ENCODE assay signal across 8 cellular contexts in the genomic region with DNA sequence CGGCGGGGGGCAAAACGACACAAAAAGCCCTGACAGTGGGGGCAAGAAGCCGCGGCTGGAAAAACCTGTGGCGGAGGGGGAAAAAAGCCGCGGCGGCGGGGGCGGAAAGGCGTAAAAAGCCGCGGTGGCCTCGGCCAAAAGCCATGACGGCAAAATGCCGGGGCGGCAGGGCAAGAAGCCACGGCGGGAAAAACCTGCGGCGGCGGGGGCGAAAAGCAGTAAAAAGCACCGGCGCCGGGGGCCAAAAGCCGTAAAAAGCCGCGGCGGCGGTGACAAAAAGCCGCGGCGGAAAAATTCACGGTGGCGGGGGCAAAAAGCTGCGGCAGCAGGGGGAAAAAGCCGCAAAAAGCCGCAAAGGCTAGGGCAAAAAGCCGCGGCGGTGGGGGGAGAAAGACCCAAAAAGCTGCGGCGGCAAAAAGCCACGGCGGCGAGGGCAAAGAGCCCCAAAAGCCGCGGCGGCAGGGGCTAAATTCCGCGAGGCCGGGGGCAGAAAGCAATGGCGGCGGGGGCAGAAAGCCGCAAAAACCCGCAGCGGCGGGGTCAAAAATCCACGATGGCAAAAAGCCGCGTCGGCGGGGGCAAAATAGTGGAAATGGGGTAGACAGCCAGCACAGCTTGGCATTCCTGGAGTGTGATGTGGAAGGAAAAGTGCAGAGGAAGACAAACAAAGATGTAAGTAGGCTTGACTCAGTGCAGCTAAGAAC.
DNase-seq lines count a peak whose midpoint lies in the region; TF ChIP-seq lines count a peak whose summit lies in the region.
"Not testable (repeated sequence)": the region's sequence is repeated elsewhere in the genome, so short reads cannot be mapped to it uniquely, and the experiment has no call there.

No MANE protein-coding gene starts in this region.

- not testable (repeated sequence) for H3K36me3 ChIP-seq in HAP-1 (replicated peaks)

- not testable (repeated sequence) for H3K9me3 ChIP-seq in HAP-1

- peak overlapping the region; percentile 52 for H3K27ac Mint-ChIP-seq in activated T-cell treated with anti-CD3 and anti-CD28 coated beads, Interleukin-2, amount 50 U/mL, for 24 hours
- H3K27ac Mint-ChIP-seq in immature natural killer cell: peak overlapping the region in 3 of 6 donors; percentile 3 to 53 (median 49)

- H3K27ac ChIP-seq in skin epidermis: not testable (repeated sequence)

- not testable (repeated sequence) for H3K4me1 ChIP-seq in HAP-1

- not testable (repeated sequence) for H3K27me3 Mint-ChIP-seq in activated T-cell treated with anti-CD3 and anti-CD28 coated beads, Interleukin-2, amount 50 U/mL, for 24 hours
- peaks cover 9 to 13% (median 11%) of the 10 kb centered on the region in 3 donors for H3K27me3 Mint-ChIP-seq in immature natural killer cell (ENCODE audit: low read depth in 3 of 3)

- H3K4me3 ChIP-seq in HAP-1: peak overlapping the region; percentile 13; the same call in 1 of the 2 replicates
- H3K4me3 ChIP-seq in cardiac fibroblast (replicated peaks in 1 of 2; ENCODE audit: low read depth in 2 of 2, low read length in 2 of 2): peak overlapping the region; percentile 14 to 30
- H3K4me3 ChIP-seq in skin epidermis: peak overlapping the region in 5 of 7 experiments; percentile 14 to 25 (median 23)

- in situ Hi-C loops in HAP-1 (cut with MboI; ENCODE audit: low sequenced_read_pairs): not testable (repeated sequence)

- H3K4me1 Mint-ChIP-seq in activated T-cell treated with anti-CD3 and anti-CD28 coated beads, Interleukin-2, amount 50 U/mL, for 24 hours (ENCODE audit: low read depth); immature natural killer cell: not testable (repeated sequence)

- peak; percentile 0 for DNase-seq in AG20443 (ENCODE audit: low spot score)
- peak; percentile 2 to 11 for DNase-seq in HAP-1 (ENCODE audit: low spot score in 2 of 2)
- peak; percentile 1 to 55 (median 9) for DNase-seq in T-helper 2 cell
- peak; percentile 69 for DNase-seq in activated T-cell treated with anti-CD3 and anti-CD28 coated beads, Interleukin-2, amount 50 U/mL, for 24 hours
- not testable (repeated sequence) for DNase-seq in cardiac fibroblast (ENCODE audit: low read depth in 2 of 2)
- DNase-seq in immature natural killer cell: peak; percentile 51 to 65 (median 61)
- peak; percentile 36 for DNase-seq in stimulated activated CD8-positive, alpha-beta memory T cell treated with anti-CD3 and anti-CD28 coated beads, Interleukin-4, amount 100 ng/mL, for 24 hours (ENCODE audit: low read depth)

- H3K36me3 Mint-ChIP-seq in activated T-cell treated with anti-CD3 and anti-CD28 coated beads, Interleukin-2, amount 50 U/mL, for 24 hours (ENCODE audit: low read depth); immature natural killer cell: not testable (repeated sequence)

- TF ChIP-seq CTCF in cardiac fibroblast (IDR thresholded peaks at IDR 0.05; ENCODE audit: low read depth, low read length): not testable (repeated sequence)

- not testable (repeated sequence) for H3K27me3 ChIP-seq in HAP-1 (ENCODE audit: low read depth)

- peak overlapping the region; percentile 62 for H3K4me3 Mint-ChIP-seq in activated T-cell treated with anti-CD3 and anti-CD28 coated beads, Interleukin-2, amount 50 U/mL, for 24 hours
- H3K4me3 Mint-ChIP-seq in immature natural killer cell: peak overlapping the region; percentile 48 to 68 (median 64)

- H3K9me3 Mint-ChIP-seq in activated T-cell treated with anti-CD3 and anti-CD28 coated beads, Interleukin-2, amount 50 U/mL, for 24 hours; immature natural killer cell: not testable (repeated sequence)
